In the genomic region with DNA sequence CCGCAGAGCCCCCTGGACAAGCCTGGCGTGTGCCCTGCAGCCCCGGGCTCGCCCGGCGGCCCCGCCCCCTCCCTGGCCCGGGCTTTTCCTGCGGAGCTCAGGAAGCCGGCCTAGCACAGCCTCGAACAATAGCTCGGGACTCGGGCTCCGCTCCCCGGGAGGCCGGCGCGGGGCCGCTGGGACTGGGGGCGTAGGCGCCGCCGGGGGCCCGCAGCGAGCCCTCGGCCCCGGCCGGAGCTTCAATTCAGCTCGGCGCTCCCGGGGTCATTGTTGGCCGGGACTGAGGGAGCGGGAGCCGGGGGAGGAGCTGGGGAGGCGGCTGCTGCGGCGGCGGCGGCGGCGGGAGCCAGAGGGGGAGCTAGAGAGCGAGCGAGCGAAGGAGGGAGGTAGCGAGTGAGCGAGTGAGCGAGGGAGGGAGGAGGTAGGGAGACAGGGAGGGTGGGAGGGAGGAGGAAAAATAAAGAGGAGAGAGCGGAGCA, we compare ENCODE assay signal across 9 cellular contexts. TPM values are rescaled to one million over a fixed set of nuclear protein-coding genes. Genes with fewer than 3 reads are reported as not detected.
DNase-seq lines count a peak whose midpoint lies in the region; ATAC-seq and TF ChIP-seq lines count a peak whose summit lies in the region.
"Had no signal": no experiment of that assay in that cellular context is flagged by ENCODE, and none has a peak within 500 bp of the region (broad histone marks: within the 10 kb centered on the region; RNA-seq: fewer than 3 reads in every experiment).

No MANE protein-coding gene starts in this region.

- peaks cover 32% of the 10 kb centered on the region for H3K27me3 Mint-ChIP-seq in T-helper 1 cell treated with Interleukin-12 subunit alpha and Interleukin-12 subunit beta and Interleukin-4 antibody, amounts not matched to agents 30 μg/mL and 1 μg/mL, for 36 hours (ENCODE audit: low read depth)

- peak overlapping the region; percentile 11 for H3K4me3 Mint-ChIP-seq in T-helper 1 cell treated with Interleukin-12 subunit alpha and Interleukin-12 subunit beta and Interleukin-4 antibody, amounts not matched to agents 30 μg/mL and 1 μg/mL, for 36 hours

- WGBS in right cardiac atrium, result 1% methylated on average over 48 of the region's 48 CpGs
- WGBS in psoas muscle, 3 donors, result 1% methylated on average over 31 to 48 of the region's 48 CpGs
- WGBS in urinary bladder, result 1% methylated on average over 48 of the region's 48 CpGs

- ATAC-seq in HG02571 (IDR thresholded peaks at IDR 0.05; ENCODE audit: unreplicated experiment), result peak; percentile 75
- peak; percentile 95 to 96 for ATAC-seq in right cardiac atrium
- peak; percentile 95 to 97 (median 96) for ATAC-seq in psoas muscle

- TF ChIP-seq CTCF in psoas muscle (IDR thresholded peaks at IDR 0.05), result peak; percentile 64

- H3K27ac Mint-ChIP-seq in T-helper 1 cell treated with Interleukin-12 subunit alpha and Interleukin-12 subunit beta and Interleukin-4 antibody, amounts not matched to agents 30 μg/mL and 1 μg/mL, for 36 hours, result no peak overlapping the region
- H3K27ac Mint-ChIP-seq: stimulated activated naive CD8-positive, alpha-beta T cell treated with anti-CD3 and anti-CD28 coated beads, Interleukin-15, Interleukin-2, amounts not matched to agents 100 ng/mL and 50 ng/mL, for 24 hours had no signal

- no peaks in the 10 kb centered on the region for H3K36me3 Mint-ChIP-seq in T-helper 1 cell treated with Interleukin-12 subunit alpha and Interleukin-12 subunit beta and Interleukin-4 antibody, amounts not matched to agents 30 μg/mL and 1 μg/mL, for 36 hours (ENCODE audit: low read depth)

- H3K4me1 Mint-ChIP-seq in T-helper 1 cell treated with Interleukin-12 subunit alpha and Interleukin-12 subunit beta and Interleukin-4 antibody, amounts not matched to agents 30 μg/mL and 1 μg/mL, for 36 hours (ENCODE audit: low read depth), result peaks cover 11% of the 10 kb centered on the region

- H3K9me3 ChIP-seq in right cardiac atrium (ENCODE audit: control insufficient read depth, low read length) (no peaks in the 10 kb centered on the region), psoas muscle (no peaks in the 10 kb centered on the region)

- H3K9me3 Mint-ChIP-seq in T-helper 1 cell treated with Interleukin-12 subunit alpha and Interleukin-12 subunit beta and Interleukin-4 antibody, amounts not matched to agents 30 μg/mL and 1 μg/mL, for 36 hours, result no peaks in the 10 kb centered on the region
- H3K9me3 Mint-ChIP-seq: stimulated activated naive CD8-positive, alpha-beta T cell treated with anti-CD3 and anti-CD28 coated beads, Interleukin-15, Interleukin-2, amounts not matched to agents 100 ng/mL and 50 ng/mL, for 24 hours had no signal

- H3K4me1 ChIP-seq in right cardiac atrium (ENCODE audit: control insufficient read depth, insufficient read depth, low read length), result no peaks in the 10 kb centered on the region
- H3K4me1 ChIP-seq in psoas muscle, result peaks cover 4% of the 10 kb centered on the region
- H3K4me1 ChIP-seq in urinary bladder (ENCODE audit: insufficient read depth), result no peaks in the 10 kb centered on the region

- intact Hi-C loops in right cardiac atrium (cut with DNase I), result loop anchor here in 1 of 4 donors (5.0 kb wide), 1 partner anchor 44 kb away; no protein-coding TSS in a partner anchor
- intact Hi-C loops in psoas muscle (cut with DNase I), result loop anchor here (5.0 to 10.0 kb wide), 4 partner anchors 34 to 249 kb away; no protein-coding TSS in a partner anchor

- H3K4me3 ChIP-seq in right cardiac atrium (ENCODE audit: low read length), result peak overlapping the region; percentile 88
- H3K4me3 ChIP-seq in psoas muscle, result peak overlapping the region; percentile 87
- peak overlapping the region; percentile 80 for H3K4me3 ChIP-seq in urinary bladder (ENCODE audit: low read depth, low read length)

- H3K27me3 ChIP-seq in right cardiac atrium (ENCODE audit: control insufficient read depth, insufficient read depth) (no peaks in the 10 kb centered on the region), psoas muscle (ENCODE audit: insufficient read depth in 3 of 3, low read length in 2 of 3) (peaks cover 0 to 24% (median 0%) of the 10 kb centered on the region in 3 donors)

- peak; percentile 85 for DNase-seq in ELR (ENCODE audit: low read depth)
- peak; percentile 93 for DNase-seq in NCI-H1105 treated with DMSO at 0.1 percent for 48 hours (lab: John Stamatoyannopoulos, UW)
- peak; percentile 85 to 96 (median 93) for DNase-seq in right cardiac atrium
- DNase-seq in psoas muscle, result peak; percentile 86 to 92

- H3K27ac ChIP-seq in angular gyrus (ENCODE audit: low read depth, low read length) (peak overlapping the region; percentile 66), right cardiac atrium (ENCODE audit: low read length) (peak overlapping the region; percentile 78), psoas muscle (peak overlapping the region; percentile 88), urinary bladder (ENCODE audit: low read depth) (peak overlapping the region; percentile 65)

- H3K36me3 ChIP-seq in psoas muscle (ENCODE audit: insufficient read depth in 1 of 2, low read depth in 1 of 2) (no peaks in the 10 kb centered on the region), urinary bladder (ENCODE audit: insufficient read depth) (no peaks in the 10 kb centered on the region)

RNA-seq across cellular contexts. Expression of gene KALRN, which starts 0.2 kb away (rescaled TPM):
- total RNA-seq in right cardiac atrium (10 to 100 TPM; 44.2 to 58.4 (median 45.6) TPM), psoas muscle (10 to 100 TPM; 22.9 to 52.1 (median 33.8) TPM), urinary bladder (25.0 TPM)
- polyA plus RNA-seq in right cardiac atrium (19.5 TPM), psoas muscle (1 to 10 TPM; 5.4 to 10.0 (median 7.6) TPM), urinary bladder (6.1 TPM)

RNA-seq across cellular contexts. Expression of gene ROPN1, which starts 41.0 kb away (rescaled TPM):
- 1 to 10 TPM in 1 of 4 donors, under 1 TPM in 3; 0.36 to 2.0 (median 0.83) TPM for total RNA-seq in right cardiac atrium
- 1.6 TPM for polyA plus RNA-seq in right cardiac atrium
- not detected for total RNA-seq in psoas muscle
- not detected for polyA plus RNA-seq in psoas muscle
- total RNA-seq in urinary bladder, result not detected
- not detected for polyA plus RNA-seq in urinary bladder

Comparison
In these comparisons a context has a peak if more than half of its experiments do, and no peak if none do; other contexts are left out.
1. Peak in every context shown above with its lines: DNase-seq, ATAC-seq, H3K4me3 ChIP-seq and H3K27ac ChIP-seq.